ENCODE assay signal across 7 cellular contexts in the genomic region with DNA sequence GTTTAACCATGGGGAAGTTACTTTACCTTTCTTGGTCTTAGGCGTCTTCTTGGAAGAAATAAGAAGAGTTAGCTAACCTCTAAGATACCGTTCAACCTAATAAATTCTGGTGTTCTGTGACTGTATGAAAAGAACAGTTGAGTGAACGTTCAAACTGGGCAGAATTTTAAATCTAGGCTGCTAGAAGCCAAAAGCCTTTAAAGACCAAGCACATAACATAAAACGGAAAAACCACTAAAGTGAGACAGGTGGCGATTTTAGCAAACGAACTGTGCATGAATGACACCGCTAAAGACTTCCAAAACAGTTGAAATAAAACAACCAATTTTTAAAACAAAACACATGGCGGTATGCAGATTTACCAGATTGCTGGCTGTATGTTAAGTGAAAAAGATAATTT.
"Had no signal": no experiment of that assay in that cellular context is flagged by ENCODE, and none has a peak within 500 bp of the region (broad histone marks: within the 10 kb centered on the region; RNA-seq: fewer than 3 reads in every experiment).

No MANE protein-coding gene starts in this region.

- H3K36me3 ChIP-seq: HAP-1 had no signal

- H3K4me3 ChIP-seq: GM23248, HAP-1, K562 had no signal

- H3K9me3 ChIP-seq: HAP-1 had no signal

- H2AFZ ChIP-seq: GM23248 had no signal

- H3K27ac ChIP-seq: GM23248, HL-60 had no signal

- DNase-seq: GM23248, GOT3, H7, HFFc6 had no signal

- H3K4me1 ChIP-seq: HAP-1 had no signal

- H3K9ac ChIP-seq: GM23248 had no signal
